Comparison of ENCODE assay signal across 16 cellular contexts in the genomic region with DNA sequence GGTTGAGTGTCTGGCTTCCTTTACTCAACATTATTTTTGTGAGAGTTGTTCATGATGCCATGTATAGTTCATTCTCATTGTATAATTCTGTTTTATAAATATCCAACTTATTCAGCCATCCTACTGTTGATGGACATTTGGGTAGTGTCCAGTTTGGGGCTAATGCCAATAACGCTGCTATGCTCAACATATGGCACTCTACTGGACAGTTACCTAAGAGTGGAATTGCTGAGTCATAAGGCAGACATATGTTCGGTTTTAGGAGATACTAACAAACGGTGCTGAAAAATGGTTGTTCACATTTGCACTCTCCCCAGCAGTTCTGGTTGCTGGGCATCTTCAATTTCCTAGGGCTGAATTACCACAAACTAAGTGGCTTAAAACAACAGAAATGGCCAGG. TPM values are rescaled to one million over a fixed set of nuclear protein-coding genes. Genes with fewer than 3 reads are reported as not detected.
A peak's percentile ranks its signal among the peaks of the same experiment; 100 is the strongest.
DNase-seq lines count a peak whose midpoint lies in the region; ATAC-seq, FAIRE-seq and TF ChIP-seq lines count a peak whose summit lies in the region.
"Had no signal": no experiment of that assay in that cellular context is flagged by ENCODE, and none has a peak within 500 bp of the region (broad histone marks: within the 10 kb centered on the region; RNA-seq: fewer than 3 reads in every experiment).

No MANE protein-coding gene starts in this region.

- H2BK20ac ChIP-seq in H1 (ENCODE audit: low read length): no peak overlapping the region

- H3K4me3 ChIP-seq in H1 (ENCODE audit: extremely low read depth in 1 of 4, insufficient read depth in 2 of 4, low read depth in 3 of 4, low read length in 4 of 4) (no peak overlapping the region), mesenchymal stem cell (ENCODE audit: insufficient read depth in 1 of 2, low read depth in 1 of 2, low read length in 2 of 2) (no peak overlapping the region)

- H3K27ac ChIP-seq in H1 (ENCODE audit: low read depth, low read length): no peak overlapping the region
- no peak overlapping the region for H3K27ac ChIP-seq in mesenchymal stem cell (ENCODE audit: low read length, poor library complexity, severe bottlenecking)
- H3K27ac ChIP-seq: epithelial cell of prostate had no signal

- H2BK12ac ChIP-seq in H1 (ENCODE audit: low read depth, low read length): 0 out of 2 replicates have a peak overlapping the region, but pooled peaks have one; percentile 39
- H2BK12ac ChIP-seq in mesenchymal stem cell (ENCODE audit: low read length in 2 of 2): no peak overlapping the region

- no peaks in the 10 kb centered on the region for H3K9me3 ChIP-seq in H1 (ENCODE audit: insufficient read depth in 2 of 2, low read depth in 1 of 2, low read length in 1 of 2)
- peaks cover 2% of the 10 kb centered on the region for H3K9me3 ChIP-seq in mesenchymal stem cell (ENCODE audit: control insufficient read depth, low read length)

- H2AK5ac ChIP-seq in H1 (ENCODE audit: low read depth, low read length): no peak overlapping the region
- no peak overlapping the region for H2AK5ac ChIP-seq in mesenchymal stem cell (ENCODE audit: low read length, severe bottlenecking)

- H3K9ac ChIP-seq in H1 (replicated peaks in 1 of 4; ENCODE audit: extremely low read depth in 1 of 4, low read depth in 3 of 4, low read length in 3 of 4) (no peak overlapping the region), mesenchymal stem cell (ENCODE audit: low read length) (no peak overlapping the region)

- no peak overlapping the region for H2BK5ac ChIP-seq in H1 (ENCODE audit: low read depth, low read length)
- no peak overlapping the region for H2BK5ac ChIP-seq in mesenchymal stem cell (ENCODE audit: low read depth, low read length, poor library complexity, severe bottlenecking)

- TF ChIP-seq RAD21 in H1 (IDR thresholded peaks at IDR 0.05 in 1 of 2, conservative IDR thresholded peaks at IDR 0.05 in 1 of 2; ENCODE audit: low read depth in 2 of 2, low read length in 2 of 2): no peak

- H3K4me2 ChIP-seq in H1 (ENCODE audit: insufficient read depth in 1 of 2, low read depth in 2 of 2, low read length in 2 of 2): no peak overlapping the region
- H3K4me2 ChIP-seq in mesenchymal stem cell (ENCODE audit: low read length, poor library complexity, severe bottlenecking): no peak overlapping the region

- TF ChIP-seq EP300 in H1 (IDR thresholded peaks at IDR 0.05; ENCODE audit: borderline replicate concordance in 1 of 2, low read depth in 2 of 2, low read length in 2 of 2): no peak

- H4K5ac ChIP-seq in H1 (ENCODE audit: insufficient read length, low read depth, low read length): no peak overlapping the region

- H2AFZ ChIP-seq in H1 (ENCODE audit: low read length) (no peak overlapping the region), mesenchymal stem cell (ENCODE audit: low read depth, low read length) (no peak overlapping the region)

- no peaks in the 10 kb centered on the region for H4K20me1 ChIP-seq in H1 (replicated peaks in 1 of 2; ENCODE audit: control insufficient read depth in 1 of 2, insufficient read depth in 2 of 2, low read length in 2 of 2)

- POLR2A ChIA-PET in H1 (lab: Charles Lee; ENCODE audit: partially characterized antibody): no interaction called here

- no peak overlapping the region for H3K27ac Mint-ChIP-seq in activated naive CD8-positive, alpha-beta T cell treated with anti-CD3 and anti-CD28 coated beads, Interleukin-2, amount 50 U/mL, for 24 hours
- H3K27ac Mint-ChIP-seq: activated CD4-positive, alpha-beta T cell treated with anti-CD3 and anti-CD28 coated beads, Interleukin-2, amount 10 ng/mL, durations not matched to agents 24 days and 14 days; CD8-positive, alpha-beta T cell; nephron; stimulated activated naive B cell treated with anti-CD40 and anti-IgM and Interleukin-4, amounts not matched to agents 10 μg/mL and 1 μg/mL and 100 μg/mL, for 72 hours had no signal

- CTCF ChIA-PET in H1 (lab: Charles Lee; ENCODE audit: partially characterized antibody): interaction anchor here (0.7 kb wide), 1 partner anchor 342 kb away, joined by 3 read pairs; no protein-coding TSS in a partner anchor

- H3K14ac ChIP-seq in H1 (ENCODE audit: insufficient read length) (no peak overlapping the region), mesenchymal stem cell (ENCODE audit: low read length in 2 of 2) (no peak overlapping the region)

- H3K79me2 ChIP-seq in H1 (ENCODE audit: control insufficient read depth in 1 of 2, insufficient read depth in 2 of 2, low read length in 2 of 2): no peaks in the 10 kb centered on the region

- H4K91ac ChIP-seq in H1 (replicated peaks; ENCODE audit: insufficient read length, low read length): no peak overlapping the region
- H4K91ac ChIP-seq in mesenchymal stem cell (ENCODE audit: low read length): no peak overlapping the region

- no peak overlapping the region for H4K8ac ChIP-seq in H1 (ENCODE audit: extremely low read depth, insufficient read depth, low read length)
- no peak overlapping the region for H4K8ac ChIP-seq in mesenchymal stem cell (ENCODE audit: low read length)

- H3K79me1 ChIP-seq in H1 (ENCODE audit: low read depth, low read length) (no peaks in the 10 kb centered on the region), mesenchymal stem cell (replicated peaks; ENCODE audit: low read length, poor library complexity, severe bottlenecking) (no peaks in the 10 kb centered on the region)

- H3K4ac ChIP-seq in H1 (replicated peaks; ENCODE audit: insufficient read length, low read depth, low read length) (no peak overlapping the region), mesenchymal stem cell (ENCODE audit: low read depth in 1 of 2, low read length in 2 of 2) (no peak overlapping the region)

- H3K4me1 ChIP-seq in H1 (replicated peaks in 1 of 4; ENCODE audit: control insufficient read depth in 3 of 4, insufficient read depth in 4 of 4, low read length in 3 of 4) (no peaks in the 10 kb centered on the region), mesenchymal stem cell (ENCODE audit: control insufficient read depth, insufficient read depth, low read depth, low read length) (peaks cover 1% of the 10 kb centered on the region)

- peaks cover 5% of the 10 kb centered on the region for H3K4me1 Mint-ChIP-seq in activated naive CD8-positive, alpha-beta T cell treated with anti-CD3 and anti-CD28 coated beads, Interleukin-2, amount 50 U/mL, for 24 hours
- H3K4me1 Mint-ChIP-seq: nephron had no signal

- FAIRE-seq in H1 (lab: Jason Lieb, UNC): no peak
- FAIRE-seq: H54 had no signal

- H2BK15ac ChIP-seq in H1 (ENCODE audit: low read length) (no peak overlapping the region), mesenchymal stem cell (ENCODE audit: low read depth, poor library complexity, severe bottlenecking) (no peak overlapping the region)

- no peak overlapping the region for H3K23ac ChIP-seq in H1 (ENCODE audit: insufficient read length)
- no peak overlapping the region for H3K23ac ChIP-seq in mesenchymal stem cell (ENCODE audit: low read length in 2 of 2)

- H3K4me3 Mint-ChIP-seq in activated naive CD8-positive, alpha-beta T cell treated with anti-CD3 and anti-CD28 coated beads, Interleukin-2, amount 50 U/mL, for 24 hours: no peak overlapping the region
- H3K4me3 Mint-ChIP-seq: activated CD4-positive, alpha-beta T cell treated with anti-CD3 and anti-CD28 coated beads, Interleukin-2, amount 10 ng/mL, durations not matched to agents 24 days and 14 days; CD8-positive, alpha-beta T cell; nephron; stimulated activated naive B cell treated with anti-CD40 and anti-IgM and Interleukin-4, amounts not matched to agents 10 μg/mL and 1 μg/mL and 100 μg/mL, for 72 hours had no signal

- WGBS in H1 (ENCODE audit: extremely low coverage in 1 of 2, insufficient coverage in 1 of 2, insufficient read length in 1 of 2, insufficient replicate concordance in 2 of 2, low coverage in 1 of 2, low lambda C conversion rate in 2 of 2, missing lambda C conversion rate in 1 of 2), 2 experiments: 89% methylated on average over 3 of the region's 3 CpGs; no CpG with 5 or more reads in 1 of the 2 experiments
- WGBS in mesenchymal stem cell: 70% methylated on average over 3 of the region's 3 CpGs

- no peaks in the 10 kb centered on the region for H3K27me3 Mint-ChIP-seq in activated naive CD8-positive, alpha-beta T cell treated with anti-CD3 and anti-CD28 coated beads, Interleukin-2, amount 50 U/mL, for 24 hours
- H3K27me3 Mint-ChIP-seq: activated CD4-positive, alpha-beta T cell treated with anti-CD3 and anti-CD28 coated beads, Interleukin-2, amount 10 ng/mL, durations not matched to agents 24 days and 14 days; stimulated activated naive B cell treated with anti-CD40 and anti-IgM and Interleukin-4, amounts not matched to agents 10 μg/mL and 1 μg/mL and 100 μg/mL, for 72 hours had no signal

- no peak overlapping the region for H3K56ac ChIP-seq in H1 (replicated peaks; ENCODE audit: insufficient read length, low read depth, low read length)

- no peaks in the 10 kb centered on the region for H3K27me3 ChIP-seq in H1 (replicated peaks in 1 of 4; ENCODE audit: control insufficient read depth in 3 of 4, extremely low read depth in 1 of 4, insufficient read depth in 3 of 4, low read length in 3 of 4)
- no peaks in the 10 kb centered on the region for H3K27me3 ChIP-seq in mesenchymal stem cell (ENCODE audit: control insufficient read depth in 1 of 2, insufficient read depth in 1 of 2, low read length in 2 of 2)

- no peak overlapping the region for H2BK120ac ChIP-seq in H1 (replicated peaks; ENCODE audit: low read depth, low read length)
- H2BK120ac ChIP-seq in mesenchymal stem cell (ENCODE audit: low read depth, low read length): no peak overlapping the region

- ATAC-seq in activated naive CD8-positive, alpha-beta T cell treated with anti-CD3 and anti-CD28 coated beads, Interleukin-2, amount 50 U/mL, for 24 hours: no peak
- ATAC-seq: CD8-positive, alpha-beta T cell had no signal

- H3K9me3 Mint-ChIP-seq in activated naive CD8-positive, alpha-beta T cell treated with anti-CD3 and anti-CD28 coated beads, Interleukin-2, amount 50 U/mL, for 24 hours: no peaks in the 10 kb centered on the region
- H3K9me3 Mint-ChIP-seq: activated CD4-positive, alpha-beta T cell treated with anti-CD3 and anti-CD28 coated beads, Interleukin-2, amount 10 ng/mL, durations not matched to agents 24 days and 14 days; CD8-positive, alpha-beta T cell; nephron; stimulated activated naive B cell treated with anti-CD40 and anti-IgM and Interleukin-4, amounts not matched to agents 10 μg/mL and 1 μg/mL and 100 μg/mL, for 72 hours had no signal

- TF ChIP-seq POLR2A in H1 (IDR thresholded peaks at IDR 0.05; ENCODE audit: control extremely low read depth in 1 of 2, low read depth in 2 of 2, low read length in 2 of 2): no peak

- H3K18ac ChIP-seq in H1 (ENCODE audit: extremely low read depth, low read length): no peak overlapping the region
- H3K18ac ChIP-seq in mesenchymal stem cell (ENCODE audit: low read depth in 1 of 2, low read length in 2 of 2): no peak overlapping the region

- peaks cover 4% of the 10 kb centered on the region for H3K36me3 Mint-ChIP-seq in activated naive CD8-positive, alpha-beta T cell treated with anti-CD3 and anti-CD28 coated beads, Interleukin-2, amount 50 U/mL, for 24 hours (ENCODE audit: low read depth)

- H3K23me2 ChIP-seq in H1 (ENCODE audit: low read depth, low read length): no peaks in the 10 kb centered on the region

- no peak for TF ChIP-seq CTCF in H1 (IDR thresholded peaks at IDR 0.05; ENCODE audit: control extremely low read depth in 1 of 3, insufficient read depth in 1 of 3, low read depth in 1 of 3, low read length in 3 of 3)

- DNase-seq in ELR (ENCODE audit: low read depth): peak; percentile 31
- DNase-seq in NCI-H69 (lab: John Stamatoyannopoulos, UW): peak; percentile 26
- DNase-seq in H1 (ENCODE audit: low read depth in 1 of 2, low spot score in 2 of 2): no peak
- DNase-seq in mesenchymal stem cell: peak; percentile 63
- DNase-seq in H4 (ENCODE audit: low spot score): no peak
- no peak for DNase-seq in activated naive CD8-positive, alpha-beta T cell treated with anti-CD3 and anti-CD28 coated beads, Interleukin-2, amount 50 U/mL, for 24 hours
- DNase-seq in NCI-H2029 treated with DMSO at 0.1 percent for 48 hours (lab: John Stamatoyannopoulos, UW): no peak
- DNase-seq: activated CD4-positive, alpha-beta T cell treated with anti-CD3 and anti-CD28 coated beads, Interleukin-2, amount 10 ng/mL, durations not matched to agents 24 days and 14 days; CD8-positive, alpha-beta T cell; NCI-H1105 treated with DMSO at 0.1 percent for 48 hours; SHP77; stimulated activated naive B cell treated with anti-CD40 and anti-IgM and Interleukin-4, amounts not matched to agents 10 μg/mL and 1 μg/mL and 100 μg/mL, for 72 hours; T-helper 1 cell had no signal

- no peaks in the 10 kb centered on the region for H3K36me3 ChIP-seq in H1 (ENCODE audit: control insufficient read depth in 2 of 4, insufficient read depth in 4 of 4, low read length in 3 of 4)
- H3K36me3 ChIP-seq in mesenchymal stem cell (ENCODE audit: control insufficient read depth in 1 of 2, insufficient read depth in 2 of 2, low read depth in 1 of 2, low read length in 2 of 2): peaks cover 0 to 2% of the 10 kb centered on the region in 2 experiments

RNA-seq across cellular contexts. Expression of a gene that starts 28.7 kb away (rescaled TPM):
- 7.1 and 9.5 TPM in 2 replicates for total RNA-seq in H1 (2021; fragmentation: NEBNext Ultra II Directional; extraction: Animal tissue kit (Norgen Biotek cat#: 25700))
- polyA plus RNA-seq in H1 (2011; rRNA removed): 12.2 and 21.4 TPM in 2 replicates
- polyA plus RNA-seq in H1 (2011; cell fraction: cytosol; rRNA removed): 13.8 TPM
- polyA plus RNA-seq in H1 (2011; cell fraction: nucleus; rRNA removed): 22.4 TPM
- 4.5 to 12.1 TPM (median 9.5 TPM) in 4 replicates for polyA plus RNA-seq in H1 (2012, experiment 1 of 2)
- polyA plus RNA-seq in H1 (2012, experiment 2 of 2): 6.1 TPM
- 7.9 TPM for polyA plus RNA-seq in H1 (2013, experiment 1 of 2)
- polyA plus RNA-seq in H1 (2013, experiment 2 of 2): 9.9 TPM
- 16.2 and 17.6 TPM in 2 replicates for polyA minus RNA-seq in H1 (2011; rRNA and poly(A)+ RNA removed)
- polyA minus RNA-seq in H1 (2011; cell fraction: cytosol; rRNA and poly(A)+ RNA removed): 5.0 TPM
- 10.2 TPM for polyA minus RNA-seq in H1 (2011; cell fraction: nucleus; rRNA and poly(A)+ RNA removed)
- polyA plus RNA-seq in mesenchymal stem cell (2013, experiment 1 of 2): 33.2 TPM
- polyA plus RNA-seq in mesenchymal stem cell (2013, experiment 2 of 2): 33.2 TPM
- 52.3 and 61.7 TPM in 2 replicates for total RNA-seq in H4 (2014; rRNA removed; shearing (Covaris generic))

RNA-seq across cellular contexts. Expression of a gene that starts 48.5 kb away (rescaled TPM):
- total RNA-seq in H1 (2021; fragmentation: NEBNext Ultra II Directional; extraction: Animal tissue kit (Norgen Biotek cat#: 25700)): 0.42 and 0.56 TPM in 2 replicates
- polyA plus RNA-seq in H1 (2011; rRNA removed): 0.16 and 0.38 TPM in 2 replicates
- 0.23 TPM for polyA plus RNA-seq in H1 (2011; cell fraction: cytosol; rRNA removed)
- 0.19 TPM for polyA plus RNA-seq in H1 (2011; cell fraction: nucleus; rRNA removed)
- 0.19 to 0.64 TPM (median 0.37 TPM) in 4 replicates for polyA plus RNA-seq in H1 (2012, experiment 1 of 2)
- 0.17 TPM for polyA plus RNA-seq in H1 (2012, experiment 2 of 2)
- polyA plus RNA-seq in H1 (2013, experiment 1 of 2): 0.36 TPM
- 0.24 TPM for polyA plus RNA-seq in H1 (2013, experiment 2 of 2)
- polyA minus RNA-seq in H1 (2011; rRNA and poly(A)+ RNA removed): 0.39 and 0.41 TPM in 2 replicates
- not detected for polyA minus RNA-seq in H1 (2011; cell fraction: cytosol; rRNA and poly(A)+ RNA removed)
- polyA minus RNA-seq in H1 (2011; cell fraction: nucleus; rRNA and poly(A)+ RNA removed): 0.40 TPM
- 4.2 TPM for polyA plus RNA-seq in mesenchymal stem cell (2013, experiment 1 of 2)
- 3.3 TPM for polyA plus RNA-seq in mesenchymal stem cell (2013, experiment 2 of 2)
- total RNA-seq in H4 (2014; rRNA removed; shearing (Covaris generic)): 1.5 and 2.4 TPM in 2 replicates

Comparison
In these comparisons a context has a peak if more than half of its experiments do, and no peak if none do; other contexts are left out.
1. DNase-seq: peak in ELR (single experiment), NCI-H69 (single experiment) and mesenchymal stem cell (single experiment); none in H1 (0 of 2), H4 (single experiment), activated naive CD8-positive, alpha-beta T cell treated with anti-CD3 and anti-CD28 coated beads, Interleukin-2, amount 50 U/mL, for 24 hours (single experiment) and NCI-H2029 treated with DMSO at 0.1 percent for 48 hours (single experiment).